In genomic region chr12:30753233-30753632, GRCh38 we compare ENCODE assay signal across 8 cellular contexts. TPM values are rescaled to one million over a fixed set of nuclear protein-coding genes. Genes with fewer than 3 reads are reported as not detected.
DNase-seq lines count a peak whose midpoint lies in the region; ATAC-seq and TF ChIP-seq lines count a peak whose summit lies in the region.

No MANE protein-coding gene starts in this region.

- ATAC-seq in heart right ventricle (no peak), HG03571 (IDR thresholded peaks at IDR 0.05; ENCODE audit: unreplicated experiment) (no peak), GM21619 (IDR thresholded peaks at IDR 0.05; ENCODE audit: unreplicated experiment) (no peak)

- H3K27ac ChIP-seq in left ventricle myocardium inferior (replicated peaks) (no peak overlapping the region), heart right ventricle (no peak overlapping the region)

- no peaks in the 10 kb centered on the region for H3K36me3 ChIP-seq in left ventricle myocardium inferior
- H3K36me3 ChIP-seq in heart right ventricle = peaks cover 0 to 12% (median 0%) of the 10 kb centered on the region in 9 donors

- H3K4me3 ChIP-seq in left ventricle myocardium inferior (peak overlapping the region; percentile 91), heart right ventricle (peak overlapping the region in 5 of 10 donors; percentile 79 to 89 (median 84))

- peaks cover 37% of the 10 kb centered on the region for H3K4me1 ChIP-seq in left ventricle myocardium inferior
- peaks cover 5 to 36% (median 22%) of the 10 kb centered on the region in 9 donors for H3K4me1 ChIP-seq in heart right ventricle

- TF ChIP-seq CTCF in left ventricle myocardium inferior (IDR thresholded peaks at IDR 0.05; ENCODE audit: borderline replicate concordance) (peak; percentile 20), heart right ventricle (IDR thresholded peaks at IDR 0.05) (peak in 4 of 9 donors; percentile 12 to 26 (median 18))

- no peaks in the 10 kb centered on the region for H3K9me3 ChIP-seq in left ventricle myocardium inferior (replicated peaks)
- no peaks in the 10 kb centered on the region for H3K9me3 ChIP-seq in heart right ventricle

- 76 to 82% methylated on average over 3 of the region's 3 CpGs for WGBS in heart right ventricle, 2 donors

- intact Hi-C loops in left ventricle myocardium inferior (cut with micrococcal nuclease) = no loop called here
- intact Hi-C loops in heart right ventricle (cut with DNase I) = loop anchor here in 4 of 10 donors (5.0 to 10.0 kb wide), 4 partner anchors 44 to 61 kb away; partner anchors contain the start of gene IPO8 (in 3 of the 4)

- DNase-seq in left ventricle myocardium inferior (no peak), heart right ventricle (no peak), NCI-H1694 (lab: John Stamatoyannopoulos, UW) (peak; percentile 80), amniotic epithelial cell (ENCODE audit: low read depth) (peak; percentile 42), myocyte (ENCODE audit: low read depth) (peak; percentile 20), GF-D8 (lab: John Stamatoyannopoulos, UW) (no peak)

- no peaks in the 10 kb centered on the region for H3K27me3 ChIP-seq in left ventricle myocardium inferior (ENCODE audit: low read depth)
- no peaks in the 10 kb centered on the region for H3K27me3 ChIP-seq in heart right ventricle

RNA-seq across cellular contexts. Expression of gene CAPRIN2, which starts 1.5 kb away (rescaled TPM):
- total RNA-seq in left ventricle myocardium inferior (27.5 TPM), heart right ventricle (10 to 100 TPM; 22.2 to 33.0 (median 28.9) TPM), myocyte (25.5 and 30.0 TPM in 2 replicates)
- 10 to 100 TPM; 10.4 to 20.6 TPM for polyA plus RNA-seq in heart right ventricle
- polyA plus RNA-seq in myocyte (2012) = 15.1 TPM

RNA-seq across cellular contexts. Expression of gene IPO8, which starts 57.6 kb away (rescaled TPM):
- total RNA-seq in left ventricle myocardium inferior (25.2 TPM), heart right ventricle (10 to 100 TPM; 20.8 to 30.7 (median 24.8) TPM), myocyte (23.2 and 24.9 TPM in 2 replicates)
- 1 to 10 TPM; 7.3 to 9.6 TPM for polyA plus RNA-seq in heart right ventricle
- 19.1 TPM for polyA plus RNA-seq in myocyte (2012)

Comparison
In these comparisons a context has a peak if more than half of its experiments do, and no peak if none do; other contexts are left out.
1. DNase-seq: peak in NCI-H1694 (single experiment), amniotic epithelial cell (single experiment) and myocyte (single experiment); none in left ventricle myocardium inferior (single experiment), heart right ventricle (0 of 2) and GF-D8 (single experiment).